1 cellular context compared by ENCODE assay signal in genomic region chr19:18612772-18613588, GRCh38.
A peak's percentile ranks its signal among the peaks of the same experiment; 100 is the strongest.
TF ChIP-seq lines count a peak whose summit lies in the region.

Gene TMEM59L (plus strand): TSS chr19:18612870. CDS start chr19:18612959, 89 bp downstream.

TF ChIP-seq in HepG2, 621 proteins besides CTCF, POLR2A, EP300 and RAD21 (continued from another document):
- TF ChIP-seq UBTF (CRISPR knock-in tag; IDR thresholded peaks at IDR 0.05) (peak; percentile 17; the same call in 1 of the 2 replicates), ZFX (CRISPR knock-in tag; IDR thresholded peaks at IDR 0.05; ENCODE audit: low read depth) (0 out of 2 replicates have a peak, but pooled peaks have one; percentile 14), E2F5 (CRISPR knock-in tag; conservative IDR thresholded peaks at IDR 0.05) (no peak), RXRB (CRISPR knock-in tag; IDR thresholded peaks at IDR 0.05; ENCODE audit: borderline replicate concordance) (no peak), ZMAT3 (CRISPR knock-in tag; conservative IDR thresholded peaks at IDR 0.05) (no peak), ZBTB33 (CRISPR knock-in tag; IDR thresholded peaks at IDR 0.05) (0 out of 2 replicates have a peak, but pooled peaks have one; percentile 10), PATZ1 (CRISPR knock-in tag; IDR thresholded peaks at IDR 0.05) (peak; percentile 41; the same call in 1 of the 2 replicates)
TF ChIP-seq in HepG2: peak in this region for 21.
